In genomic region chr6:6741264-6741663, GRCh38 we compare ENCODE assay signal across 29 cellular contexts.
A peak's percentile ranks its signal among the peaks of the same experiment; 100 is the strongest.
DNase-seq lines count a peak whose midpoint lies in the region; ATAC-seq and TF ChIP-seq lines count a peak whose summit lies in the region.
"Had no signal": no experiment of that assay in that cellular context is flagged by ENCODE, and none has a peak within 500 bp of the region (broad histone marks: within the 10 kb centered on the region; RNA-seq: fewer than 3 reads in every experiment).

No MANE protein-coding gene starts in this region.

- no TSS peak for BruUV-seq in HCT116 (replicated peaks; lab: Mats Ljungman, UMichigan)

- CTCF ChIA-PET in HCT116 (lab: Charles Lee) = no interaction called here

- no peak overlapping the region for H3K4me3 Mint-ChIP-seq in endodermal cell
- H3K4me3 Mint-ChIP-seq in nephron progenitor cell = no peak overlapping the region
- H3K4me3 Mint-ChIP-seq: activated CD8-positive, alpha-beta memory T cell treated with anti-CD3 and anti-CD28 coated beads, Interleukin-2, amount 10 ng/mL, durations not matched to agents 7 days and 5 days; activated T-cell treated with anti-CD3 and anti-CD28 coated beads, Interleukin-2, amount 50 U/mL, for 72 hours; CD8-positive, alpha-beta memory T cell; effector memory CD8-positive, alpha-beta T cell had no signal

- 66 to 80% methylated on average over 1 to 3 of the region's 4 CpGs for WGBS in endodermal cell (ENCODE audit: insufficient coverage in 1 of 2, insufficient read length in 1 of 2), 2 experiments

- no peak overlapping the region for H3K27ac ChIP-seq in HCT116 (ENCODE audit: low read depth, low read length)
- no peak overlapping the region for H3K27ac ChIP-seq in endodermal cell (ENCODE audit: low read depth, low read length)
- H3K27ac ChIP-seq: ovary, RWPE1, SK-N-MC, spleen, uterus had no signal

- H3K4me1 Mint-ChIP-seq in endodermal cell = peaks cover 22% of the 10 kb centered on the region
- H3K4me1 Mint-ChIP-seq in nephron progenitor cell = peaks cover 54% of the 10 kb centered on the region
- H3K4me1 Mint-ChIP-seq: CD8-positive, alpha-beta memory T cell had no signal

- H3K27me3 ChIP-seq in HCT116 (ENCODE audit: insufficient read depth, low read length) (no peaks in the 10 kb centered on the region), endodermal cell (ENCODE audit: control insufficient read depth, insufficient read depth, low read length, poor library complexity, severe bottlenecking) (no peaks in the 10 kb centered on the region)
- H3K27me3 ChIP-seq: ovary, uterus had no signal

- H3K9ac ChIP-seq in HCT116 (ENCODE audit: low read length) (no peak overlapping the region), endodermal cell (ENCODE audit: extremely low read depth, low read length, poor library complexity, severe bottlenecking) (no peak overlapping the region)

- no peaks in the 10 kb centered on the region for H4K20me1 ChIP-seq in HCT116 (ENCODE audit: insufficient read depth)

- TF ChIP-seq RAD21 in HCT116 (IDR thresholded peaks at IDR 0.05; ENCODE audit: low read depth) = no peak

- H3K27ac Mint-ChIP-seq in endodermal cell (no peak overlapping the region), nephron progenitor cell (no peak overlapping the region)
- H3K27ac Mint-ChIP-seq: activated CD8-positive, alpha-beta memory T cell treated with anti-CD3 and anti-CD28 coated beads, Interleukin-2, amount 10 ng/mL, durations not matched to agents 7 days and 5 days; activated T-cell treated with anti-CD3 and anti-CD28 coated beads, Interleukin-2, amount 50 U/mL, for 72 hours; CD8-positive, alpha-beta memory T cell; effector memory CD8-positive, alpha-beta T cell had no signal

- peaks cover 6% of the 10 kb centered on the region for H3K9me3 Mint-ChIP-seq in endodermal cell
- no peaks in the 10 kb centered on the region for H3K9me3 Mint-ChIP-seq in nephron progenitor cell
- H3K9me3 Mint-ChIP-seq: activated T-cell treated with anti-CD3 and anti-CD28 coated beads, Interleukin-2, amount 50 U/mL, for 72 hours; CD8-positive, alpha-beta memory T cell; effector memory CD8-positive, alpha-beta T cell had no signal

- no peak for TF ChIP-seq POLR2A in HCT116 (IDR thresholded peaks at IDR 0.05; ENCODE audit: borderline replicate concordance, extremely low read depth, insufficient read depth, insufficient read length)

- POLR2A ChIA-PET in HCT116 (lab: Charles Lee) = no interaction called here

- H3K27me3 Mint-ChIP-seq in endodermal cell (ENCODE audit: insufficient read depth) = peaks cover 4% of the 10 kb centered on the region
- no peaks in the 10 kb centered on the region for H3K27me3 Mint-ChIP-seq in nephron progenitor cell (ENCODE audit: low read depth, poor library complexity)

- no peak overlapping the region for H3K4me2 ChIP-seq in HCT116 (ENCODE audit: low read length)

- no peak overlapping the region for H2AFZ ChIP-seq in HCT116 (ENCODE audit: low read depth, low read length, poor library complexity, severe bottlenecking)

- H3K36me3 Mint-ChIP-seq in endodermal cell (ENCODE audit: low read depth) (no peaks in the 10 kb centered on the region), nephron progenitor cell (ENCODE audit: low read depth) (no peaks in the 10 kb centered on the region)
- H3K36me3 Mint-ChIP-seq: activated CD8-positive, alpha-beta memory T cell treated with anti-CD3 and anti-CD28 coated beads, Interleukin-2, amount 10 ng/mL, durations not matched to agents 7 days and 5 days had no signal

- H3K4me1 ChIP-seq in HCT116 (ENCODE audit: control insufficient read depth in 1 of 2, insufficient read depth in 2 of 2, low read length in 2 of 2) (no peaks in the 10 kb centered on the region; a peak in 1 of 4 replicates), endodermal cell (ENCODE audit: control insufficient read depth, insufficient read depth, low read length) (peaks cover 16% of the 10 kb centered on the region)
- H3K4me1 ChIP-seq: spleen had no signal

- intact Hi-C loops in HCT116 (cut with micrococcal nuclease) = no loop called here

- H3K9me2 ChIP-seq in HCT116 (ENCODE audit: insufficient read depth) = no peaks in the 10 kb centered on the region

- H3K4me3 ChIP-seq in HCT116 (replicated peaks in 1 of 2; ENCODE audit: low read depth in 1 of 2, low read length in 2 of 2) = no peak overlapping the region
- H3K4me3 ChIP-seq in endodermal cell (ENCODE audit: low read length) = no peak overlapping the region
- H3K4me3 ChIP-seq: lung, mucosa of descending colon, ovary, SK-N-MC, spleen, uterus had no signal

- TF ChIP-seq CTCF in HCT116 (IDR thresholded peaks at IDR 0.05 in 2 of 3, conservative IDR thresholded peaks at IDR 0.05 in 1 of 3; ENCODE audit: borderline replicate concordance in 1 of 3, insufficient read depth in 1 of 3, low read depth in 2 of 3, low read length in 2 of 3) (0 out of 6 replicates have a peak, but pooled peaks of 1 of the 3 experiments have one; percentile 19), endodermal cell (conservative IDR thresholded peaks at IDR 0.05) (peak; percentile 51), nephron progenitor cell (IDR thresholded peaks at IDR 0.05) (no peak)

- RAD21 ChIA-PET in HCT116 (lab: Charles Lee; ENCODE audit: low non-redundant PET in 1 of 2, low total read pairs in 2 of 2, uncharacterized antibody in 2 of 2, unreplicated experiment in 2 of 2) = no interaction called here

- H3K79me2 ChIP-seq in HCT116 (ENCODE audit: insufficient read depth, low read length) = no peaks in the 10 kb centered on the region

- DNase-seq in ELF-1 (ENCODE audit: low read depth, low spot score) (peak; percentile 73), HCT116 (ENCODE audit: low read depth, low spot score) (no peak), endodermal cell (peak; percentile 76), nephron progenitor cell (peak; percentile 27), SHP77 (lab: John Stamatoyannopoulos, UW) (no peak)
- DNase-seq: activated CD4-positive, CD25-positive, alpha-beta regulatory T cell; activated CD8-positive, alpha-beta memory T cell treated with anti-CD3 and anti-CD28 coated beads, Interleukin-2, amount 10 ng/mL, durations not matched to agents 7 days and 5 days; activated naive CD4-positive, alpha-beta T cell treated with Interleukin-2 at 50 U/mL for 16 hours; activated T-cell treated with anti-CD3 and anti-CD28 coated beads, Interleukin-2, amount 50 U/mL, for 72 hours; CD8-positive, alpha-beta memory T cell; central memory CD4-positive, alpha-beta T cell; cortex of kidney; effector memory CD8-positive, alpha-beta T cell; erythroblast; Karpas-422; mucosa of descending colon; NCI-H1417 treated with DMSO at 0.1 percent for 48 hours; NCI-H2081; NCI-H748 treated with DMSO at 0.1 percent for 48 hours; ovary; spleen; stimulated activated CD4-positive, alpha-beta T cell treated with anti-CD3 and anti-CD28 coated beads, Interleukin-2, amount 100 ng/mL, for 24 hours; stimulated activated naive CD8-positive, alpha-beta T cell treated with anti-CD3 and anti-CD28 coated beads, Interleukin-15, Interleukin-2, amounts not matched to agents 100 U/mL and 50 U/mL, for 24 hours; uterus had no signal

- H3K9me3 ChIP-seq in HCT116 (ENCODE audit: control insufficient read depth in 1 of 2, insufficient read depth in 1 of 2, low read depth in 1 of 2, low read length in 2 of 2) (no peaks in the 10 kb centered on the region), endodermal cell (ENCODE audit: control insufficient read depth, low read length) (peaks cover 10% of the 10 kb centered on the region)
- H3K9me3 ChIP-seq: mucosa of descending colon, ovary, spleen, uterus had no signal

- H3K36me3 ChIP-seq in HCT116 (ENCODE audit: control insufficient read depth in 1 of 2, insufficient read depth in 2 of 2, low read length in 2 of 2) (no peaks in the 10 kb centered on the region), endodermal cell (ENCODE audit: control insufficient read depth, insufficient read depth, low read length) (no peaks in the 10 kb centered on the region)
- H3K36me3 ChIP-seq: ovary, spleen, uterus had no signal

- peak; percentile 67 for ATAC-seq in HCT116
- ATAC-seq in HG03521 (IDR thresholded peaks at IDR 0.05; ENCODE audit: unreplicated experiment) = no peak
- no peak for ATAC-seq in GM21786 (IDR thresholded peaks at IDR 0.05; ENCODE audit: unreplicated experiment)
- ATAC-seq: activated CD8-positive, alpha-beta memory T cell treated with anti-CD3 and anti-CD28 coated beads, Interleukin-2, amount 10 ng/mL, durations not matched to agents 7 days and 5 days; activated T-cell treated with anti-CD3 and anti-CD28 coated beads, Interleukin-2, amount 50 U/mL, for 72 hours; effector memory CD8-positive, alpha-beta T cell; mucosa of descending colon; stimulated activated naive CD8-positive, alpha-beta T cell treated with anti-CD3 and anti-CD28 coated beads, Interleukin-15, Interleukin-2, amounts not matched to agents 100 U/mL and 50 U/mL, for 24 hours had no signal

TF ChIP-seq in HCT116, 20 proteins besides CTCF, POLR2A, EP300 and RAD21:
- TF ChIP-seq TCF7L2 (IDR thresholded peaks at IDR 0.05; ENCODE audit: borderline replicate concordance, extremely low read depth, insufficient read depth, insufficient read length) = no peak
- TF ChIP-seq ELF1 (IDR thresholded peaks at IDR 0.05; ENCODE audit: borderline replicate concordance, low read depth) = no peak
- no peak for TF ChIP-seq SRF (IDR thresholded peaks at IDR 0.05; ENCODE audit: low read depth)
- no peak for TF ChIP-seq JUND (IDR thresholded peaks at IDR 0.05)
- TF ChIP-seq SP1 (IDR thresholded peaks at IDR 0.05; ENCODE audit: low read depth) = no peak
- no peak for TF ChIP-seq FOSL1 (IDR thresholded peaks at IDR 0.05; ENCODE audit: low read depth)
- no peak for TF ChIP-seq MAX (IDR thresholded peaks at IDR 0.05)
- no peak for TF ChIP-seq EZH2phosphoT487 (IDR thresholded peaks at IDR 0.05; ENCODE audit: borderline replicate concordance)
- TF ChIP-seq POLR2AphosphoS5 (IDR thresholded peaks at IDR 0.05; ENCODE audit: low read depth, low read length) = no peak
- TF ChIP-seq CEBPB (IDR thresholded peaks at IDR 0.05; ENCODE audit: low read depth) = no peak
- no peak for TF ChIP-seq ATF3 (IDR thresholded peaks at IDR 0.05)
- TF ChIP-seq ZFX (IDR thresholded peaks at IDR 0.05) = no peak

Comparison
In these comparisons a context has a peak if more than half of its experiments do, and no peak if none do; other contexts are left out.
1. DNase-seq: peak in ELF-1 (single experiment), endodermal cell (single experiment) and nephron progenitor cell (single experiment); none in HCT116 (single experiment) and SHP77 (0 of 2).